ENCODE assay signal across 19 cellular contexts in genomic region chr19:44867578-44867977, GRCh38. TPM values are rescaled to one million over a fixed set of nuclear protein-coding genes. Genes with fewer than 3 reads are reported as not detected.
"Had no signal": no experiment of that assay in that cellular context is flagged by ENCODE, and none has a peak within 500 bp of the region (broad histone marks: within the 10 kb centered on the region; RNA-seq: fewer than 3 reads in every experiment).

No MANE protein-coding gene starts in this region.

- H3K4me1 Mint-ChIP-seq: activated T-helper 17 cell treated with anti-CD3 and anti-CD28 coated beads, Interleukin-2, amount 50 U/mL, for 72 hours had no signal

- DNase-seq: activated CD4-positive, alpha-beta T cell treated with anti-CD3 and anti-CD28 coated beads, Interleukin-2, amount 10 ng/mL, durations not matched to agents 7 days and 5 days; activated CD4-positive, CD25-positive, alpha-beta regulatory T cell; activated naive CD4-positive, alpha-beta T cell treated with anti-CD3 and anti-CD28 coated beads, Interleukin-2, amount 10 ng/mL, durations not matched to agents 7 days and 5 days; activated T-cell treated with anti-CD3 and anti-CD28 coated beads for 4 hours; caudate nucleus; cortex of kidney; effector memory CD4-positive, alpha-beta T cell; hypothalamus; kidney glomerular epithelial cell; lower lobe of right lung; midbrain; psoas muscle; sigmoid colon; stimulated activated CD4-positive, alpha-beta T cell treated with anti-CD3 and anti-CD28 coated beads, Interleukin-15, amount 100 ng/mL, for 24 hours; stimulated activated CD4-positive, alpha-beta T cell treated with anti-CD3 and anti-CD28 coated beads, Interleukin-4, amount 100 ng/mL, for 24 hours; T-helper 2 cell; thyroid gland had no signal

- ATAC-seq: activated T-helper 17 cell treated with anti-CD3 and anti-CD28 coated beads, Interleukin-2, amount 50 U/mL, for 72 hours; lower lobe of right lung; psoas muscle had no signal

- H3K27ac Mint-ChIP-seq: activated CD4-positive, alpha-beta T cell treated with anti-CD3 and anti-CD28 coated beads, Interleukin-2, amount 10 ng/mL, durations not matched to agents 7 days and 5 days; activated naive CD4-positive, alpha-beta T cell treated with anti-CD3 and anti-CD28 coated beads, Interleukin-2, amount 10 ng/mL, durations not matched to agents 7 days and 5 days; activated T-helper 17 cell treated with anti-CD3 and anti-CD28 coated beads, Interleukin-2, amount 50 U/mL, for 72 hours had no signal

- H3K27ac ChIP-seq: lower lobe of right lung, psoas muscle, thyroid gland had no signal

- H3K4me3 ChIP-seq: lower lobe of right lung, psoas muscle, sigmoid colon, thyroid gland had no signal

- H3K9me3 Mint-ChIP-seq: activated CD4-positive, alpha-beta T cell treated with anti-CD3 and anti-CD28 coated beads, Interleukin-2, amount 10 ng/mL, durations not matched to agents 7 days and 5 days; activated naive CD4-positive, alpha-beta T cell treated with anti-CD3 and anti-CD28 coated beads, Interleukin-2, amount 10 ng/mL, durations not matched to agents 7 days and 5 days; activated T-helper 17 cell treated with anti-CD3 and anti-CD28 coated beads, Interleukin-2, amount 50 U/mL, for 72 hours had no signal

- H3K9me3 ChIP-seq: lower lobe of right lung, psoas muscle, sigmoid colon, thyroid gland had no signal

- H3K27me3 Mint-ChIP-seq: activated CD4-positive, alpha-beta T cell treated with anti-CD3 and anti-CD28 coated beads, Interleukin-2, amount 10 ng/mL, durations not matched to agents 7 days and 5 days; activated T-helper 17 cell treated with anti-CD3 and anti-CD28 coated beads, Interleukin-2, amount 50 U/mL, for 72 hours had no signal

- H3K4me3 Mint-ChIP-seq: activated CD4-positive, alpha-beta T cell treated with anti-CD3 and anti-CD28 coated beads, Interleukin-2, amount 10 ng/mL, durations not matched to agents 7 days and 5 days; activated naive CD4-positive, alpha-beta T cell treated with anti-CD3 and anti-CD28 coated beads, Interleukin-2, amount 10 ng/mL, durations not matched to agents 7 days and 5 days; activated T-helper 17 cell treated with anti-CD3 and anti-CD28 coated beads, Interleukin-2, amount 50 U/mL, for 72 hours had no signal

- H3K27me3 ChIP-seq: sigmoid colon, thyroid gland had no signal

- H3K36me3 Mint-ChIP-seq: activated naive CD4-positive, alpha-beta T cell treated with anti-CD3 and anti-CD28 coated beads, Interleukin-2, amount 10 ng/mL, durations not matched to agents 7 days and 5 days had no signal

- H3K4me1 ChIP-seq: psoas muscle, sigmoid colon, thyroid gland had no signal

RNA-seq across cellular contexts. Expression of gene NECTIN2, which starts 21.5 kb away (rescaled TPM):
- total RNA-seq: activated CD4-positive, alpha-beta T cell treated with anti-CD3 and anti-CD28 coated beads, Interleukin-2, amount 10 ng/mL, durations not matched to agents 7 days and 5 days had no signal

RNA-seq across cellular contexts. Expression of gene APOC1, which starts 46.8 kb away (rescaled TPM):
- total RNA-seq: activated CD4-positive, alpha-beta T cell treated with anti-CD3 and anti-CD28 coated beads, Interleukin-2, amount 10 ng/mL, durations not matched to agents 7 days and 5 days had no signal

RNA-seq across cellular contexts. Expression of gene BCAM, which starts 58.7 kb away (rescaled TPM):
- total RNA-seq: activated CD4-positive, alpha-beta T cell treated with anti-CD3 and anti-CD28 coated beads, Interleukin-2, amount 10 ng/mL, durations not matched to agents 7 days and 5 days; activated CD8-positive, alpha-beta memory T cell treated with anti-CD3 and anti-CD28 coated beads for 36 hours; activated T-helper 17 cell treated with anti-CD3 and anti-CD28 coated beads, Interleukin-2, amount 50 U/mL, for 72 hours had no signal
